Comparison of ENCODE assay signal across 1 cellular context in the genomic region with DNA sequence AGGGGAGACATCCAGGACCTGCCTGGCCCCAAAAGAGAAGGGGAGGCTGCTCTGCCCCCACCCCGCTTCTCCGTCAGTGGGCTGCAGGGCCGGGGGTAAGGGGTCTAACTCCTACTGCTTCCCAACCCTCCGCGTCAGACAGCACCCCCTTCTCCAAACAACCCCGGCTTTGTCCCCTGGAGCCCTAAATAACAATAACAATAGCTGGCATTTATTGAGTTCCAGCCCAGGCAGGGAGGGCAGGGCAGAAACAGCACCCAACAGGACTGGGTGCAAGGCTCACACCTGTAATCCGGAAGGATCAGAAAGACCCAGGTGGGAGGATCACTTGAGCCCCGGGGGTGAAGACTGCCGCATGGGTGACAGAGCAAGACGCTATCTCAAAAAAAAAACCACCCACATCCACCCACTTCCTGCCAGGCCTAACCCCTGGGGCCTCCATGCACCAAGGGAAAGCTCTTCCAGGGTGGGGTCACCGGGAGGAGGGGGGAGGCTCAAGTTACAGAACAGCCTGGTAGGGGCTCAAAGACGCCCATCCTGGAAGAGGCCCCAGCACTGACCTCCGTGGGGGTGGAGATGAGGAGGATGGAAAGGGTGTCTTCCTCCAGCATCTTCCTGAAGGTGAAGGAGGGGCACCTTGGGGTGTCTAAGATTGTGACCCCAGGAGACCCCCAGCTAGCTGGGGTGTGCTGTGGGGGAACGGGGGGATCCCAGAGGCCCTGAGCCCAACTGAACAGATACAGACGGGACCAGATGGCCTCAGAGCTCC.
TF ChIP-seq lines count a peak whose summit lies in the region.

No MANE protein-coding gene starts in this region.

TF ChIP-seq in Ishikawa, 13 proteins besides CTCF, POLR2A, EP300 and RAD21 (continued from another document):
- peak; percentile 98 for TF ChIP-seq TCF12 (IDR thresholded peaks at IDR 0.05; ENCODE audit: low read depth)
- TF ChIP-seq CEBPB (IDR thresholded peaks at IDR 0.05) = peak; percentile 30; the same call in 1 of the 2 replicates
- TF ChIP-seq, protein P1, sequence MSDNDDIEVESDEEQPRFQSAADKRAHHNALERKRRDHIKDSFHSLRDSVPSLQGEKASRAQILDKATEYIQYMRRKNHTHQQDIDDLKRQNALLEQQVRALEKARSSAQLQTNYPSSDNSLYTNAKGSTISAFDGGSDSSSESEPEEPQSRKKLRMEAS (IDR thresholded peaks at IDR 0.05) = peak; percentile 63; the same call in 1 of the 2 replicates
- TF ChIP-seq NFIC (IDR thresholded peaks at IDR 0.05) = peak; percentile 80
- peak; percentile 32 for TF ChIP-seq TAF1 (IDR thresholded peaks at IDR 0.05; ENCODE audit: low read depth)
- peak; percentile 70 for TF ChIP-seq TEAD4 (IDR thresholded peaks at IDR 0.05)
